ENCODE assay signal across 2 cellular contexts in genomic region chr2:118112771-118113334, GRCh38.
TF ChIP-seq lines count a peak whose summit lies in the region.

No MANE protein-coding gene starts in this region.

TF ChIP-seq in K562, 482 proteins besides CTCF, POLR2A, EP300 and RAD21 (continued from another document):
- TF ChIP-seq MYBL2 (IDR thresholded peaks at IDR 0.05; ENCODE audit: low read depth) (no peak), MYBL2 (CRISPR knock-in tag; IDR thresholded peaks at IDR 0.05; ENCODE audit: borderline replicate concordance) (no peak), ZNF75A (CRISPR knock-in tag; IDR thresholded peaks at IDR 0.05) (no peak), IRF2 (CRISPR knock-in tag; IDR thresholded peaks at IDR 0.05) (no peak), HDAC1 (IDR thresholded peaks at IDR 0.05) (no peak), MITF (IDR thresholded peaks at IDR 0.05) (no peak), ZNF212 (CRISPR knock-in tag; IDR thresholded peaks at IDR 0.05) (no peak), FOSL1 (tag; conservative IDR thresholded peaks at IDR 0.05) (peak; percentile 52; the same call in 1 of the 2 replicates)

TF ChIP-seq in HepG2, 621 proteins besides CTCF, POLR2A, EP300 and RAD21 (continued from another document and continues in another):
- TF ChIP-seq CEBPB (IDR thresholded peaks at IDR 0.05; ENCODE audit: borderline replicate concordance, low read depth, low read length) (no peak), EED (CRISPR knock-in tag; IDR thresholded peaks at IDR 0.05) (no peak), ZSCAN30 (CRISPR knock-in tag; IDR thresholded peaks at IDR 0.05) (no peak), ARID5B (CRISPR knock-in tag; IDR thresholded peaks at IDR 0.05) (peak; percentile 45), CSRNP2 (CRISPR knock-in tag; conservative IDR thresholded peaks at IDR 0.05; ENCODE audit: low read depth) (no peak), KLF6 (CRISPR knock-in tag; IDR thresholded peaks at IDR 0.05) (no peak), ZMYM4 (CRISPR knock-in tag; IDR thresholded peaks at IDR 0.05) (no peak), POLR2AphosphoS5 (IDR thresholded peaks at IDR 0.05; ENCODE audit: low read depth, low read length) (peak; percentile 77), ZNF367 (CRISPR knock-in tag; IDR thresholded peaks at IDR 0.05; ENCODE audit: borderline replicate concordance) (no peak), NFRKB (IDR thresholded peaks at IDR 0.05) (no peak), NRL (CRISPR knock-in tag; IDR thresholded peaks at IDR 0.05; ENCODE audit: borderline replicate concordance) (no peak), ZC3H13 (CRISPR knock-in tag; IDR thresholded peaks at IDR 0.05) (no peak), ZKSCAN1 (IDR thresholded peaks at IDR 0.05; ENCODE audit: low read length) (no peak), ZNF18 (CRISPR knock-in tag; IDR thresholded peaks at IDR 0.05; ENCODE audit: insufficient replicate concordance) (no peak), ZNF580 (CRISPR knock-in tag; IDR thresholded peaks at IDR 0.05; ENCODE audit: borderline replicate concordance, low read depth) (no peak), GPN1 (CRISPR knock-in tag; IDR thresholded peaks at IDR 0.05; ENCODE audit: borderline replicate concordance) (no peak), RFXANK (CRISPR knock-in tag; IDR thresholded peaks at IDR 0.05) (no peak), MED8 (CRISPR knock-in tag; IDR thresholded peaks at IDR 0.05; ENCODE audit: insufficient replicate concordance) (no peak), KIAA2018 (CRISPR knock-in tag; IDR thresholded peaks at IDR 0.05; ENCODE audit: borderline replicate concordance) (no peak), TEAD3 (CRISPR knock-in tag; optimal IDR thresholded peaks at IDR 0.05; ENCODE audit: borderline replicate concordance) (peak; percentile 33), MXD3 (CRISPR knock-in tag; IDR thresholded peaks at IDR 0.05) (no peak), ZNF142 (CRISPR knock-in tag; IDR thresholded peaks at IDR 0.05) (no peak), GTF3A (CRISPR knock-in tag; conservative IDR thresholded peaks at IDR 0.05) (no peak), ZNF678 (CRISPR knock-in tag; IDR thresholded peaks at IDR 0.05) (no peak), ZSCAN20 (CRISPR knock-in tag; IDR thresholded peaks at IDR 0.05; ENCODE audit: borderline replicate concordance) (no peak), KDM5A (IDR thresholded peaks at IDR 0.05; ENCODE audit: borderline replicate concordance, low read length) (no peak), FOSL2 (CRISPR knock-in tag; IDR thresholded peaks at IDR 0.05) (0 out of 2 replicates have a peak, but pooled peaks have one; percentile 25), DMTF1 (CRISPR knock-in tag; IDR thresholded peaks at IDR 0.05) (no peak), POLR2G (IDR thresholded peaks at IDR 0.05; ENCODE audit: low read depth, low read length) (peak; percentile 88)
